Comparison of ENCODE assay signal across 10 cellular contexts in genomic region chr13:28161370-28161769, GRCh38. TPM values are rescaled to one million over a fixed set of nuclear protein-coding genes. Genes with fewer than 3 reads are reported as not detected.
DNase-seq lines count a peak whose midpoint lies in the region; ATAC-seq, FAIRE-seq and TF ChIP-seq lines count a peak whose summit lies in the region.
"Had no signal": no experiment of that assay in that cellular context is flagged by ENCODE, and none has a peak within 500 bp of the region (broad histone marks: within the 10 kb centered on the region; RNA-seq: fewer than 3 reads in every experiment).

No MANE protein-coding gene starts in this region.

- H3K4me3 ChIP-seq in Panc1 (ENCODE audit: low read depth in 2 of 2, low read length in 2 of 2) (no peak overlapping the region), fibroblast of pulmonary artery (replicated peaks; ENCODE audit: low read depth, low read length) (no peak overlapping the region)

- H3K9me3 Mint-ChIP-seq in progenitor cell of endocrine pancreas (ENCODE audit: low read depth) = peaks cover 21% of the 10 kb centered on the region
- peaks cover 16% of the 10 kb centered on the region for H3K9me3 Mint-ChIP-seq in activated naive CD4-positive, alpha-beta T cell treated with anti-CD3 and anti-CD28 coated beads for 36 hours

- FAIRE-seq in H54 (lab: Jason Lieb, UNC) = peak; percentile 68

- H3K27me3 Mint-ChIP-seq in progenitor cell of endocrine pancreas = no peaks in the 10 kb centered on the region
- H3K27me3 Mint-ChIP-seq in activated naive CD4-positive, alpha-beta T cell treated with anti-CD3 and anti-CD28 coated beads for 36 hours (ENCODE audit: low read depth) = no peaks in the 10 kb centered on the region

- no peak for DNase-seq in H54 (ENCODE audit: insufficient read length, low spot score)
- DNase-seq in Panc1 (ENCODE audit: low read depth, low spot score) = no peak
- peak; percentile 26 for DNase-seq in fibroblast of pulmonary artery (ENCODE audit: low read depth)
- no peak for DNase-seq in progenitor cell of endocrine pancreas (ENCODE audit: low spot score, unreplicated experiment)
- DNase-seq in D341Med (ENCODE audit: low spot score) = no peak
- no peak for DNase-seq in activated naive CD4-positive, alpha-beta T cell treated with anti-CD3 and anti-CD28 coated beads for 36 hours
- DNase-seq: cerebellar nuclear complex, NCI-H1436 had no signal

- POLR2A ChIA-PET in Panc1 (lab: Charles Lee) = no interaction called here

- in situ Hi-C loops in Panc1 (cut with HindIII; ENCODE audit: low pct_unique_long_range_greater_than_20kb, low sequenced_read_pairs) = no loop called here

- no TSS peak for BruUV-seq in Panc1 (replicated peaks; lab: Mats Ljungman, UMichigan)

- no peak overlapping the region for H3K4me3 Mint-ChIP-seq in progenitor cell of endocrine pancreas (ENCODE audit: low read depth)
- H3K4me3 Mint-ChIP-seq in activated naive CD4-positive, alpha-beta T cell treated with anti-CD3 and anti-CD28 coated beads for 36 hours = no peak overlapping the region

- peaks cover 28% of the 10 kb centered on the region for H3K36me3 Mint-ChIP-seq in progenitor cell of endocrine pancreas (ENCODE audit: insufficient read depth)
- H3K36me3 Mint-ChIP-seq in activated naive CD4-positive, alpha-beta T cell treated with anti-CD3 and anti-CD28 coated beads for 36 hours (ENCODE audit: low read depth) = peaks cover 22% of the 10 kb centered on the region

- CTCF ChIA-PET in Panc1 (lab: Charles Lee) = no interaction called here
- CTCF ChIA-PET in activated naive CD4-positive, alpha-beta T cell treated with anti-CD3 and anti-CD28 coated beads for 36 hours (lab: Charles Lee) = no interaction called here

- peak overlapping the region; percentile 25; the same call in 1 of the 2 replicates for H3K27ac ChIP-seq in Panc1 (ENCODE audit: low read length)

- H3K4me1 Mint-ChIP-seq in progenitor cell of endocrine pancreas (ENCODE audit: low read depth) = peaks cover 17% of the 10 kb centered on the region
- peaks cover 43% of the 10 kb centered on the region for H3K4me1 Mint-ChIP-seq in activated naive CD4-positive, alpha-beta T cell treated with anti-CD3 and anti-CD28 coated beads for 36 hours (ENCODE audit: low read depth)

- no peak for TF ChIP-seq POLR2A in H54 (IDR thresholded peaks at IDR 0.05; ENCODE audit: low read depth, low read length)

- H3K36me3 ChIP-seq in Panc1 (ENCODE audit: control insufficient read depth, insufficient read depth, low read length) = no peaks in the 10 kb centered on the region

- ATAC-seq in Panc1 = no peak
- ATAC-seq in HG02610 (IDR thresholded peaks at IDR 0.05; ENCODE audit: unreplicated experiment) = no peak
- ATAC-seq in GM21360 (IDR thresholded peaks at IDR 0.05; ENCODE audit: unreplicated experiment) = no peak

- intact Hi-C loops in Panc1 (cut with micrococcal nuclease; ENCODE audit: unreplicated experiment) = no loop called here
- intact Hi-C loops in activated naive CD4-positive, alpha-beta T cell treated with anti-CD3 and anti-CD28 coated beads for 36 hours (cut with micrococcal nuclease) = no loop called here

- no peaks in the 10 kb centered on the region for H3K27me3 ChIP-seq in Panc1 (ENCODE audit: control insufficient read depth, insufficient read depth, low read length)

- H3K4me1 ChIP-seq in Panc1 (ENCODE audit: control insufficient read depth, insufficient read depth, low read length) = peaks cover 9% of the 10 kb centered on the region; the same call in 1 of the 2 replicates

- TF ChIP-seq CTCF in Panc1 (IDR thresholded peaks at IDR 0.05) (no peak), fibroblast of pulmonary artery (IDR thresholded peaks at IDR 0.05; ENCODE audit: low read length, missing control alignments) (no peak), progenitor cell of endocrine pancreas (IDR thresholded peaks at IDR 0.05; ENCODE audit: unreplicated experiment) (no peak)

- H3K27ac Mint-ChIP-seq in progenitor cell of endocrine pancreas = peak overlapping the region; percentile 15
- H3K27ac Mint-ChIP-seq in activated naive CD4-positive, alpha-beta T cell treated with anti-CD3 and anti-CD28 coated beads for 36 hours = no peak overlapping the region

- no peaks in the 10 kb centered on the region for H3K9me3 ChIP-seq in Panc1 (ENCODE audit: control insufficient read depth, insufficient read depth, low read depth, low read length)

RNA-seq across cellular contexts. Expression of gene PAN3, which starts 23.0 kb away (rescaled TPM):
- total RNA-seq in Panc1 (2021; ENCODE audit: unreplicated experiment) (18.5 TPM), progenitor cell of endocrine pancreas (55.9 and 59.0 TPM in 2 replicates)
- 7.1 TPM for polyA plus RNA-seq in Panc1 (2012; ENCODE audit: insufficient read length)
- total RNA-seq in activated naive CD4-positive, alpha-beta T cell treated with anti-CD3 and anti-CD28 coated beads for 36 hours = 10 to 100 TPM; 21.2 to 21.7 TPM
